22 cellular contexts compared by ENCODE assay signal in the genomic region with DNA sequence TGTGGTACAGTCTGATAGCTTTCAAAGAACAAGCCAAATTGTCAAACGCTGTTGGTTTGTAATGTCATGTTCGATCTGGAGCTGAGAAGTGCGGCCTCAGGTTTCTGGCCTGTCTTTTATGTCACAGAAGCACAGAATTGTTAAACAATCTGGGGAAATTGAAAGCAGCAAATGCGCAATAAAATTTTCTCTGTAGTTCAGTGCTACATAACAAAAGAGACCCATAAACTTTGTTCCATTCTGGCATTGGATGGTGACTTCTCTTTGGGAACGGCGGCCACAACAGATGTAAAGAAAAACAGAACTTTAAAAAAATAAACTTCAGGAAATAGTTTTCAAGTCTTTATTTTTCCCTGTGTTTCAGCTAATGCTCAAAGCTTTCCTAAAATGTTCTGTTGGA.
DNase-seq lines count a peak whose midpoint lies in the region; ATAC-seq and TF ChIP-seq lines count a peak whose summit lies in the region.
"Had no signal": no experiment of that assay in that cellular context is flagged by ENCODE, and none has a peak within 500 bp of the region (broad histone marks: within the 10 kb centered on the region; RNA-seq: fewer than 3 reads in every experiment).

No MANE protein-coding gene starts in this region.

- peaks cover 8% of the 10 kb centered on the region for H3K4me1 ChIP-seq in HAP-1
- H3K4me1 ChIP-seq: A549, BE2C had no signal

- no peaks in the 10 kb centered on the region for H3K27me3 ChIP-seq in HAP-1 (ENCODE audit: low read depth)
- H3K27me3 ChIP-seq: BE2C; BLaER1 treated with 17β-estradiol and CSF1 and Interleukin-3, amounts not matched to agents 10 nM and 100 nM had no signal

- H3K27ac Mint-ChIP-seq in brain (peak overlapping the region in 3 of 5 experiments; percentile 58 to 65 (median 63)), mesothelial cell of epicardium (peak overlapping the region; percentile 57), immature natural killer cell (no peak overlapping the region)
- H3K27ac Mint-ChIP-seq in stimulated activated naive CD8-positive, alpha-beta T cell treated with anti-CD3 and anti-CD28 coated beads, Interleukin-15, amount 100 ng/mL, for 72 hours = no peak overlapping the region
- no peak overlapping the region for H3K27ac Mint-ChIP-seq in stimulated activated naive B cell treated with anti-CD40 and anti-IgM and Interleukin-4, amounts not matched to agents 10 μg/mL and 1 μg/mL and 100 μg/mL, for 72 hours
- H3K27ac Mint-ChIP-seq: CD4-positive, alpha-beta T cell; CD8-positive, alpha-beta memory T cell had no signal

- H3K36me3 ChIP-seq in HAP-1 (replicated peaks) = no peaks in the 10 kb centered on the region
- H3K36me3 ChIP-seq: BE2C had no signal

- H3K4me3 Mint-ChIP-seq in brain = no peak overlapping the region
- H3K4me3 Mint-ChIP-seq in mesothelial cell of epicardium = no peak overlapping the region
- no peak overlapping the region for H3K4me3 Mint-ChIP-seq in stimulated activated naive CD8-positive, alpha-beta T cell treated with anti-CD3 and anti-CD28 coated beads, Interleukin-15, amount 100 ng/mL, for 72 hours
- no peak overlapping the region for H3K4me3 Mint-ChIP-seq in stimulated activated naive B cell treated with anti-CD40 and anti-IgM and Interleukin-4, amounts not matched to agents 10 μg/mL and 1 μg/mL and 100 μg/mL, for 72 hours
- H3K4me3 Mint-ChIP-seq in immature natural killer cell = no peak overlapping the region
- H3K4me3 Mint-ChIP-seq: CD14-positive monocyte; CD4-positive, alpha-beta T cell; CD8-positive, alpha-beta memory T cell had no signal

- peak; percentile 26 to 59 for DNase-seq in HAP-1 (ENCODE audit: low spot score in 2 of 2)
- no peak for DNase-seq in mesothelial cell of epicardium (ENCODE audit: low spot score in 2 of 2, unreplicated experiment in 2 of 2)
- no peak for DNase-seq in stimulated activated naive CD8-positive, alpha-beta T cell treated with anti-CD3 and anti-CD28 coated beads, Interleukin-15, amount 100 ng/mL, for 72 hours
- DNase-seq in stimulated activated naive B cell treated with anti-CD40 and anti-IgM and Interleukin-4, amounts not matched to agents 10 μg/mL and 1 μg/mL and 100 μg/mL, for 72 hours = no peak
- DNase-seq in activated CD4-positive, alpha-beta T cell treated with anti-CD3 and anti-CD28 coated beads, Interleukin-2, amount 50 U/mL, for 1 hour = no peak
- no peak for DNase-seq in immature natural killer cell
- DNase-seq: 8988T; ACHN; AML-193; BE2C; CD4-positive, alpha-beta T cell; CD8-positive, alpha-beta memory T cell; DMS 273 treated with DMSO at 0.1 percent for 48 hours; DMS79; EL; GDM1; GOT3; HCEC 1CT had no signal

- H3K4me1 Mint-ChIP-seq in brain = peaks cover 22% of the 10 kb centered on the region
- H3K4me1 Mint-ChIP-seq in mesothelial cell of epicardium = peaks cover 22% of the 10 kb centered on the region
- H3K4me1 Mint-ChIP-seq in stimulated activated naive CD8-positive, alpha-beta T cell treated with anti-CD3 and anti-CD28 coated beads, Interleukin-15, amount 100 ng/mL, for 72 hours = peaks cover 6% of the 10 kb centered on the region
- H3K4me1 Mint-ChIP-seq in stimulated activated naive B cell treated with anti-CD40 and anti-IgM and Interleukin-4, amounts not matched to agents 10 μg/mL and 1 μg/mL and 100 μg/mL, for 72 hours = peaks cover 4 to 7% of the 10 kb centered on the region in 2 donors
- H3K4me1 Mint-ChIP-seq in immature natural killer cell = no peaks in the 10 kb centered on the region
- H3K4me1 Mint-ChIP-seq: CD8-positive, alpha-beta memory T cell had no signal

- no peak overlapping the region for H3K4me3 ChIP-seq in HAP-1
- H3K4me3 ChIP-seq: A549; BLaER1 treated with 17β-estradiol and CSF1 and Interleukin-3, amounts not matched to agents 10 nM and 100 nM had no signal

- no peak for TF ChIP-seq CTCF in brain (conservative IDR thresholded peaks at IDR 0.05)
- TF ChIP-seq CTCF in mesothelial cell of epicardium (IDR thresholded peaks at IDR 0.05; ENCODE audit: unreplicated experiment) = no peak

- no peak for ATAC-seq in stimulated activated naive CD8-positive, alpha-beta T cell treated with anti-CD3 and anti-CD28 coated beads, Interleukin-15, amount 100 ng/mL, for 72 hours
- ATAC-seq in stimulated activated naive B cell treated with anti-CD40 and anti-IgM and Interleukin-4, amounts not matched to agents 10 μg/mL and 1 μg/mL and 100 μg/mL, for 72 hours (replicated peaks) = no peak
- ATAC-seq: A549 had no signal

- in situ Hi-C loops in HAP-1 (cut with MboI; ENCODE audit: low sequenced_read_pairs) = no loop called here

- no peaks in the 10 kb centered on the region for H3K9me3 ChIP-seq in HAP-1
- H3K9me3 ChIP-seq: A549, BE2C had no signal

- peaks cover 7 to 10% (median 8%) of the 10 kb centered on the region in 5 experiments for H3K9me3 Mint-ChIP-seq in brain
- H3K9me3 Mint-ChIP-seq in mesothelial cell of epicardium = peaks cover 11% of the 10 kb centered on the region
- H3K9me3 Mint-ChIP-seq in stimulated activated naive CD8-positive, alpha-beta T cell treated with anti-CD3 and anti-CD28 coated beads, Interleukin-15, amount 100 ng/mL, for 72 hours = peaks cover under 1 to 6% of the 10 kb centered on the region in 2 donors
- H3K9me3 Mint-ChIP-seq in stimulated activated naive B cell treated with anti-CD40 and anti-IgM and Interleukin-4, amounts not matched to agents 10 μg/mL and 1 μg/mL and 100 μg/mL, for 72 hours = peaks cover 6% of the 10 kb centered on the region in 2 donors
- peaks cover 0 to 7% (median 2%) of the 10 kb centered on the region in 6 donors for H3K9me3 Mint-ChIP-seq in immature natural killer cell

- H3K27me3 Mint-ChIP-seq in brain = no peaks in the 10 kb centered on the region
- H3K27me3 Mint-ChIP-seq in mesothelial cell of epicardium (ENCODE audit: low read depth) = no peaks in the 10 kb centered on the region
- peaks cover 8% of the 10 kb centered on the region for H3K27me3 Mint-ChIP-seq in stimulated activated naive CD8-positive, alpha-beta T cell treated with anti-CD3 and anti-CD28 coated beads, Interleukin-15, amount 100 ng/mL, for 72 hours
- H3K27me3 Mint-ChIP-seq in stimulated activated naive B cell treated with anti-CD40 and anti-IgM and Interleukin-4, amounts not matched to agents 10 μg/mL and 1 μg/mL and 100 μg/mL, for 72 hours = no peaks in the 10 kb centered on the region
- H3K27me3 Mint-ChIP-seq in immature natural killer cell (ENCODE audit: low read depth in 3 of 3) = peaks cover 0 to 2% (median 0%) of the 10 kb centered on the region in 3 donors
- H3K27me3 Mint-ChIP-seq: CD4-positive, alpha-beta T cell had no signal

- H3K36me3 Mint-ChIP-seq in brain (peaks cover 42% of the 10 kb centered on the region), mesothelial cell of epicardium (peaks cover 46% of the 10 kb centered on the region), immature natural killer cell (no peaks in the 10 kb centered on the region)
- H3K36me3 Mint-ChIP-seq in stimulated activated naive B cell treated with anti-CD40 and anti-IgM and Interleukin-4, amounts not matched to agents 10 μg/mL and 1 μg/mL and 100 μg/mL, for 72 hours = no peaks in the 10 kb centered on the region
- H3K36me3 Mint-ChIP-seq: CD14-positive monocyte; CD8-positive, alpha-beta memory T cell had no signal

Comparison
In these comparisons a context has a peak if more than half of its experiments do, and no peak if none do; other contexts are left out.
1. DNase-seq: peak in HAP-1 (2 of 2); none in mesothelial cell of epicardium (0 of 2), stimulated activated naive CD8-positive, alpha-beta T cell treated with anti-CD3 and anti-CD28 coated beads, Interleukin-15, amount 100 ng/mL, for 72 hours (0 of 2), stimulated activated naive B cell treated with anti-CD40 and anti-IgM and Interleukin-4, amounts not matched to agents 10 μg/mL and 1 μg/mL and 100 μg/mL, for 72 hours (single experiment), activated CD4-positive, alpha-beta T cell treated with anti-CD3 and anti-CD28 coated beads, Interleukin-2, amount 50 U/mL, for 1 hour (single experiment) and immature natural killer cell (0 of 3).
2. H3K27ac Mint-ChIP-seq: peak in brain (3 of 5) and mesothelial cell of epicardium (single experiment); none in stimulated activated naive CD8-positive, alpha-beta T cell treated with anti-CD3 and anti-CD28 coated beads, Interleukin-15, amount 100 ng/mL, for 72 hours (0 of 2), stimulated activated naive B cell treated with anti-CD40 and anti-IgM and Interleukin-4, amounts not matched to agents 10 μg/mL and 1 μg/mL and 100 μg/mL, for 72 hours (single experiment) and immature natural killer cell (0 of 6).